8 cellular contexts compared by ENCODE assay signal in the genomic region with DNA sequence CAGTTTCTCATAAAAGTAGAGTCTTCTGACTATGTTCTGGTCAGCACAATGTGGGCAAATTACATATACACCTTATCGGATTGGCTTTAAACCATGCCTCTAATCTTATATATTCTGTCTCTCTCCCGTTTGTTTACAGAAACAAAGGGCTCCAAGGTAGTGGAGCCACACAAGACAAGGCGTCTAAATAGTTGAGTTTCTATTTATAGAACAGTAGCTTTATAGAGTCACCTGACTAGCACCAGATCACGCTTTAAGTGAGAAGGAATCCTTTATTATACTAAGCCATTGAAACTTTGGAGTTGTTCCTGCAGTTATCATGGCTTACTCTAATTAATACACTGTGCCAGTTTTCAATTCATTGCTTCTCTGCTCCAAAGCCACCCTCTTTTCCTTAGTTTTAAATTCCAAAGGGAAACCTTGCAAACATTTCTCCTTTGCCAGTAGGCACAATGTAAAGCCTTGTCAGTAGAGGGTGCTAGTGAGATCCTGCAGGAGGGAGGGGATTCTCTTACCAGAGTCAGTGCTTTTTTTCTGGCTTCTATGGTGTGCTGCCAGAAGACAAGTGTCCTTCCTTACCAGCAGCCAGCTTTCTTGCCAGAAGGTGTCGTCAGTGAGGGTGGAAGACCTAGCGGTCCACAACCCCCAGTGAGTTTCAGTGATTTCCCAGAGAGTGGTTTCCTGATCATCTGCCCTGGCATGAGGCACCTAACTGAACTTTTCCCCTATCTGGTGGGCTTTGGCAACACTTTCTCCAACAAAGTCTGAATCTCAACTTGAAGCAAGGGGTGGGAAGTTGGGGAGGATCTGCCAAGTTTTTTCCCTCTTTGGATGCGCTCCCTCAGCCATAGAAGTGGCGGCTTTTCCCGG.
DNase-seq lines count a peak whose midpoint lies in the region; ATAC-seq and TF ChIP-seq lines count a peak whose summit lies in the region.

No MANE protein-coding gene starts in this region.

- intact Hi-C loops in thyroid gland (cut with DNase I), result loop anchor here (10.0 kb wide), 1 partner anchor 451 kb away; no protein-coding TSS in a partner anchor

- H3K27me3 ChIP-seq in thyroid gland, result no peaks in the 10 kb centered on the region

- WGBS in thyroid gland, 2 donors, result 67 to 77% methylated on average over 9 of the region's 9 CpGs

- peak; percentile 67 for ATAC-seq in GM18520 (IDR thresholded peaks at IDR 0.05; ENCODE audit: unreplicated experiment)
- ATAC-seq in HG02938 (IDR thresholded peaks at IDR 0.05; ENCODE audit: unreplicated experiment), result peak; percentile 73

- H3K4me3 ChIP-seq in thyroid gland (replicated peaks in 1 of 3), result no peak overlapping the region

- peak; percentile 18 to 58 (median 38) for TF ChIP-seq CTCF in thyroid gland (IDR thresholded peaks at IDR 0.05)

- H3K36me3 ChIP-seq in thyroid gland, result no peaks in the 10 kb centered on the region

- H3K4me1 ChIP-seq in thyroid gland, result no peaks in the 10 kb centered on the region

- DNase-seq in D341Med (ENCODE audit: low spot score) (peak; percentile 70), NCI-H226 (peak; percentile 53), iPS DF 19.7 (ENCODE audit: low read depth, low spot score) (peak; percentile 87), thyroid gland (peak; percentile 65 to 69), Ammon's horn (ENCODE audit: low spot score) (no peak)
- peak; percentile 14 for DNase-seq in activated CD8-positive, alpha-beta memory T cell treated with anti-CD3 and anti-CD28 coated beads, Interleukin-2, amount 50 U/mL, for 4 hours

- no peaks in the 10 kb centered on the region for H3K9me3 ChIP-seq in thyroid gland

- no peak overlapping the region for H3K27ac ChIP-seq in thyroid gland

- no peak for TF ChIP-seq POLR2A in thyroid gland (IDR thresholded peaks at IDR 0.05)
